Comparison of ENCODE assay signal across 22 cellular contexts in genomic region chrY:19717950-19718349, GRCh38. TPM values are rescaled to one million over a fixed set of nuclear protein-coding genes. Genes with fewer than 3 reads are reported as not detected.
DNase-seq lines count a peak whose midpoint lies in the region; ATAC-seq and TF ChIP-seq lines count a peak whose summit lies in the region.
"Had no signal": no experiment of that assay in that cellular context is flagged by ENCODE, and none has a peak within 500 bp of the region (broad histone marks: within the 10 kb centered on the region; RNA-seq: fewer than 3 reads in every experiment).

No MANE protein-coding gene starts in this region.

- H3K27me3 Mint-ChIP-seq in stimulated activated memory B cell treated with anti-CD40 and anti-IgM and Interleukin-4, amounts not matched to agents 10 μg/mL and 1 μg/mL and 100 μg/mL, for 72 hours: no peaks in the 10 kb centered on the region
- no peaks in the 10 kb centered on the region for H3K27me3 Mint-ChIP-seq in activated CD4-positive, alpha-beta T cell treated with anti-CD3 and anti-CD28 coated beads, Interleukin-2, amount 10 ng/mL, durations not matched to agents 24 days and 14 days
- H3K27me3 Mint-ChIP-seq: effector memory CD8-positive, alpha-beta T cell; stimulated activated naive CD8-positive, alpha-beta T cell treated with anti-CD3 and anti-CD28 coated beads, Interleukin-15, amount 100 ng/mL, for 72 hours had no signal

- H3K27me3 ChIP-seq in breast epithelium: no peaks in the 10 kb centered on the region
- H3K27me3 ChIP-seq: neural progenitor cell, SJSA1 had no signal

- intact Hi-C loops in breast epithelium (cut with DNase I; ENCODE audit: low total_unique reads): no loop called here
- intact Hi-C loops in activated CD4-positive, alpha-beta T cell treated with anti-CD3 and anti-CD28 coated beads, Interleukin-2, amount 10 ng/mL, durations not matched to agents 24 days and 14 days (cut with micrococcal nuclease): loop anchor here (10.0 kb wide), 1 partner anchor 153 kb away; no protein-coding TSS in a partner anchor

- DNase-seq in activated T-cell treated with anti-CD3 and anti-CD28 coated beads, Interleukin-2, amount 50 U/mL, for 48 hours: no peak
- no peak for DNase-seq in breast epithelium (ENCODE audit: low spot score in 2 of 2)
- DNase-seq in activated CD4-positive, alpha-beta T cell treated with anti-CD3 and anti-CD28 coated beads, Interleukin-2, amount 10 ng/mL, durations not matched to agents 24 days and 14 days: no peak
- no peak for DNase-seq in NCI-H1092 treated with DMSO at 0.1 percent for 48 hours (lab: John Stamatoyannopoulos, UW)
- DNase-seq: activated CD4-positive, alpha-beta T cell treated with anti-CD3 and anti-CD28 coated beads for 1 hour; activated CD8-positive, alpha-beta memory T cell treated with anti-CD3 and anti-CD28 coated beads, Interleukin-2, amount 50 U/mL, for 4 hours; anterior cingulate cortex; effector memory CD8-positive, alpha-beta T cell; GM23248; Karpas-422; kidney glomerular epithelial cell; NCI-H1694; NCI-H446; stimulated activated naive CD8-positive, alpha-beta T cell treated with anti-CD3 and anti-CD28 coated beads, Interleukin-15, amount 100 ng/mL, for 72 hours had no signal

- H3K4me3 Mint-ChIP-seq in stimulated activated memory B cell treated with anti-CD40 and anti-IgM and Interleukin-4, amounts not matched to agents 10 μg/mL and 1 μg/mL and 100 μg/mL, for 72 hours: no peak overlapping the region
- H3K4me3 Mint-ChIP-seq in activated CD4-positive, alpha-beta T cell treated with anti-CD3 and anti-CD28 coated beads, Interleukin-2, amount 10 ng/mL, durations not matched to agents 24 days and 14 days: no peak overlapping the region
- H3K4me3 Mint-ChIP-seq: effector memory CD8-positive, alpha-beta T cell; neural progenitor cell; stimulated activated naive CD8-positive, alpha-beta T cell treated with anti-CD3 and anti-CD28 coated beads, Interleukin-15, amount 100 ng/mL, for 72 hours; T-helper 2 cell treated with Interferon-gamma antibody and Interleukin-4, amounts not matched to agents 5 μg/mL and 100 μg/mL, for 36 hours had no signal

- H3K27ac ChIP-seq in breast epithelium: no peak overlapping the region
- H3K27ac ChIP-seq: GM23248, neural progenitor cell, SJSA1 had no signal

- H3K4me3 ChIP-seq in breast epithelium: no peak overlapping the region
- H3K4me3 ChIP-seq: GM23248, neural progenitor cell, SJSA1 had no signal

- no peak for TF ChIP-seq POLR2A in breast epithelium (IDR thresholded peaks at IDR 0.05)

- peaks cover 29% of the 10 kb centered on the region for H3K4me1 Mint-ChIP-seq in stimulated activated memory B cell treated with anti-CD40 and anti-IgM and Interleukin-4, amounts not matched to agents 10 μg/mL and 1 μg/mL and 100 μg/mL, for 72 hours
- H3K4me1 Mint-ChIP-seq in activated CD4-positive, alpha-beta T cell treated with anti-CD3 and anti-CD28 coated beads, Interleukin-2, amount 10 ng/mL, durations not matched to agents 24 days and 14 days: peaks cover 5% of the 10 kb centered on the region
- H3K4me1 Mint-ChIP-seq: neural progenitor cell had no signal

- no peaks in the 10 kb centered on the region for H3K36me3 ChIP-seq in breast epithelium
- H3K36me3 ChIP-seq: neural progenitor cell had no signal

- ATAC-seq in GM19455 (IDR thresholded peaks at IDR 0.05; ENCODE audit: unreplicated experiment) (peak; percentile 88), HG02938 (IDR thresholded peaks at IDR 0.05; ENCODE audit: unreplicated experiment) (peak; percentile 96), HG03565 (IDR thresholded peaks at IDR 0.05; ENCODE audit: unreplicated experiment) (peak; percentile 92)
- ATAC-seq in stimulated activated memory B cell treated with anti-CD40 and anti-IgM and Interleukin-4, amounts not matched to agents 10 μg/mL and 1 μg/mL and 100 μg/mL, for 72 hours: peak; percentile 85
- ATAC-seq: effector memory CD8-positive, alpha-beta T cell; stimulated activated naive CD8-positive, alpha-beta T cell treated with anti-CD3 and anti-CD28 coated beads, Interleukin-15, amount 100 ng/mL, for 72 hours had no signal

- H3K27ac Mint-ChIP-seq in stimulated activated memory B cell treated with anti-CD40 and anti-IgM and Interleukin-4, amounts not matched to agents 10 μg/mL and 1 μg/mL and 100 μg/mL, for 72 hours: no peak overlapping the region
- H3K27ac Mint-ChIP-seq in activated CD4-positive, alpha-beta T cell treated with anti-CD3 and anti-CD28 coated beads, Interleukin-2, amount 10 ng/mL, durations not matched to agents 24 days and 14 days: no peak overlapping the region
- H3K27ac Mint-ChIP-seq: effector memory CD8-positive, alpha-beta T cell; neural progenitor cell; stimulated activated naive CD8-positive, alpha-beta T cell treated with anti-CD3 and anti-CD28 coated beads, Interleukin-15, amount 100 ng/mL, for 72 hours; T-helper 2 cell treated with Interferon-gamma antibody and Interleukin-4, amounts not matched to agents 5 μg/mL and 100 μg/mL, for 36 hours had no signal

- no peaks in the 10 kb centered on the region for H3K4me1 ChIP-seq in breast epithelium
- H3K4me1 ChIP-seq: neural progenitor cell, SJSA1 had no signal

- peaks cover 79% of the 10 kb centered on the region for H3K36me3 Mint-ChIP-seq in stimulated activated memory B cell treated with anti-CD40 and anti-IgM and Interleukin-4, amounts not matched to agents 10 μg/mL and 1 μg/mL and 100 μg/mL, for 72 hours
- H3K36me3 Mint-ChIP-seq in activated CD4-positive, alpha-beta T cell treated with anti-CD3 and anti-CD28 coated beads, Interleukin-2, amount 10 ng/mL, durations not matched to agents 24 days and 14 days (ENCODE audit: low read depth): peaks cover 69% of the 10 kb centered on the region
- H3K36me3 Mint-ChIP-seq: neural progenitor cell had no signal

- H3K9me3 ChIP-seq in breast epithelium: no peaks in the 10 kb centered on the region
- H3K9me3 ChIP-seq: SJSA1 had no signal

- TF ChIP-seq CTCF in breast epithelium (IDR thresholded peaks at IDR 0.05): no peak

- no peaks in the 10 kb centered on the region for H3K9me3 Mint-ChIP-seq in stimulated activated memory B cell treated with anti-CD40 and anti-IgM and Interleukin-4, amounts not matched to agents 10 μg/mL and 1 μg/mL and 100 μg/mL, for 72 hours
- H3K9me3 Mint-ChIP-seq in activated CD4-positive, alpha-beta T cell treated with anti-CD3 and anti-CD28 coated beads, Interleukin-2, amount 10 ng/mL, durations not matched to agents 24 days and 14 days: no peaks in the 10 kb centered on the region
- H3K9me3 Mint-ChIP-seq: effector memory CD8-positive, alpha-beta T cell; neural progenitor cell; stimulated activated naive CD8-positive, alpha-beta T cell treated with anti-CD3 and anti-CD28 coated beads, Interleukin-15, amount 100 ng/mL, for 72 hours; T-helper 2 cell treated with Interferon-gamma antibody and Interleukin-4, amounts not matched to agents 5 μg/mL and 100 μg/mL, for 36 hours had no signal

RNA-seq across cellular contexts. Expression of gene KDM5D, which starts 26.6 kb away (rescaled TPM):
- total RNA-seq in breast epithelium: 10 to 100 TPM in 1 of 3 donors, not detected in 2; 55.0 TPM
- 41.2 and 43.6 TPM in 2 replicates for total RNA-seq in activated CD4-positive, alpha-beta T cell treated with anti-CD3 and anti-CD28 coated beads, Interleukin-2, amount 10 ng/mL, durations not matched to agents 24 days and 14 days
- total RNA-seq: ureter had no signal
